ENCODE assay signal across 8 cellular contexts in the genomic region with DNA sequence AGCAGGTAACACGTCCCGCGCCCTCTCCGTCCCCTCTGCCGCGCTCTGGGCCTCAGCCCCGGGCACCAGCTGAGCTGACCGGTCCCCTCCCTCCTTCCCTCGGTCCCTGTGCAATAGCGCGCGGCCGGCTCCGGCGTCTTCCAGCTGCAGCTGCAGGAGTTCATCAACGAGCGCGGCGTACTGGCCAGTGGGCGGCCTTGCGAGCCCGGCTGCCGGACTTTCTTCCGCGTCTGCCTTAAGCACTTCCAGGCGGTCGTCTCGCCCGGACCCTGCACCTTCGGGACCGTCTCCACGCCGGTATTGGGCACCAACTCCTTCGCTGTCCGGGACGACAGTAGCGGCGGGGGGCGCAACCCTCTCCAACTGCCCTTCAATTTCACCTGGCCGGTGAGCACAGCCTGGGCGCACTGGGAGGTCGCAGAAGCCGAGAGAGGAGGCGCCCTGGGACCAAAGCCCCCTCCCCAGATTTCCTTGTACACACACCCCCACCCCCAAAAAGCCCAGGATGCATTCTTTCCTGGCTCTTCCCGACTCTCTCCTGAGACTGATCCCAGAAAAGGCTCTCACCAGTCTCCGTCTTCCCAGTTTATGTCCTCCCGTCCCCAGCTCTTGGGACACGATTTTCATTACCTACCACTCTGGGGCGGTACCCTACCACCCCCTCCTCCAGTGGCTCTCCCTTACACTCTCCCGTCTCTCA. TPM values are rescaled to one million over a fixed set of nuclear protein-coding genes. Genes with fewer than 3 reads are reported as not detected.
DNase-seq lines count a peak whose midpoint lies in the region; ATAC-seq, FAIRE-seq and TF ChIP-seq lines count a peak whose summit lies in the region.

No MANE protein-coding gene starts in this region.

- peak overlapping the region; percentile 83 for H2AFZ ChIP-seq in astrocyte (ENCODE audit: low read depth, low read length)

- no peak overlapping the region for H3K9ac ChIP-seq in astrocyte (ENCODE audit: low read length)
- H3K9ac ChIP-seq in iPS-20b (ENCODE audit: low read depth, low read length), result no peak overlapping the region

- ATAC-seq in stimulated activated effector memory CD8-positive, alpha-beta T cell treated with anti-CD3 and anti-CD28 coated beads, Interleukin-12 subunit alpha, Interleukin-12 subunit beta, amount 100 ng/mL, for 72 hours, result no peak
- ATAC-seq in HG03354 (IDR thresholded peaks at IDR 0.05; ENCODE audit: poor library complexity, severe bottlenecking, unreplicated experiment) (no peak), HG03439 (IDR thresholded peaks at IDR 0.05; ENCODE audit: unreplicated experiment) (no peak)

- peak overlapping the region; percentile 79 for H3K4me3 Mint-ChIP-seq in astrocyte (ENCODE audit: unreplicated experiment)
- peak overlapping the region; percentile 72 for H3K4me3 Mint-ChIP-seq in stimulated activated effector memory CD8-positive, alpha-beta T cell treated with anti-CD3 and anti-CD28 coated beads, Interleukin-12 subunit alpha, Interleukin-12 subunit beta, amount 100 ng/mL, for 72 hours

- peaks cover 5% of the 10 kb centered on the region for H3K36me3 Mint-ChIP-seq in astrocyte (ENCODE audit: low read depth, unreplicated experiment)
- peaks cover 7% of the 10 kb centered on the region for H3K36me3 Mint-ChIP-seq in stimulated activated effector memory CD8-positive, alpha-beta T cell treated with anti-CD3 and anti-CD28 coated beads, Interleukin-12 subunit alpha, Interleukin-12 subunit beta, amount 100 ng/mL, for 72 hours

- H3K9me3 ChIP-seq in astrocyte (ENCODE audit: insufficient read depth, low read depth, low read length), result no peaks in the 10 kb centered on the region
- H3K9me3 ChIP-seq in iPS-20b (ENCODE audit: insufficient read depth, low read depth, low read length), result no peaks in the 10 kb centered on the region; the same call in 1 of the 2 replicates

- H3K4me1 ChIP-seq in astrocyte (ENCODE audit: insufficient read depth, low read length) (peaks cover 18% of the 10 kb centered on the region), iPS-20b (ENCODE audit: insufficient read depth, low read length) (peaks cover 5% of the 10 kb centered on the region; the same call in 1 of the 2 replicates)

- no peak overlapping the region for H3K27ac ChIP-seq in astrocyte (ENCODE audit: low read depth, low read length)
- no peak overlapping the region for H3K27ac ChIP-seq in iPS-20b (ENCODE audit: low read length)

- peaks cover 57% of the 10 kb centered on the region for H3K27me3 ChIP-seq in astrocyte (ENCODE audit: insufficient read depth, low read length)
- H3K27me3 ChIP-seq in iPS-20b (ENCODE audit: insufficient read depth, low read length), result peaks cover 99% of the 10 kb centered on the region

- no peak for TF ChIP-seq CTCF in astrocyte (IDR thresholded peaks at IDR 0.05; ENCODE audit: insufficient read depth, low read depth, low read length)

- no peak for TF ChIP-seq EP300 in Ishikawa (IDR thresholded peaks at IDR 0.05; ENCODE audit: borderline replicate concordance)

- peaks cover 10% of the 10 kb centered on the region for H4K20me1 ChIP-seq in astrocyte (ENCODE audit: insufficient read depth, low read length)

- no peaks in the 10 kb centered on the region for H3K36me3 ChIP-seq in astrocyte (ENCODE audit: insufficient read depth, low read length)
- no peaks in the 10 kb centered on the region for H3K36me3 ChIP-seq in iPS-20b (ENCODE audit: insufficient read depth, low read depth, low read length)

- 0 out of 2 replicates have a peak, but pooled peaks have one; percentile 3 for TF ChIP-seq RAD21 in Ishikawa (IDR thresholded peaks at IDR 0.05; ENCODE audit: low read depth)

- peak overlapping the region; percentile 88 for H3K4me2 ChIP-seq in astrocyte (ENCODE audit: low read length)

- no peaks in the 10 kb centered on the region for H3K79me2 ChIP-seq in astrocyte (ENCODE audit: insufficient read depth, low read length)

- H3K4me1 Mint-ChIP-seq in astrocyte (ENCODE audit: low read depth, unreplicated experiment), result peaks cover 10% of the 10 kb centered on the region
- peaks cover 52% of the 10 kb centered on the region for H3K4me1 Mint-ChIP-seq in stimulated activated effector memory CD8-positive, alpha-beta T cell treated with anti-CD3 and anti-CD28 coated beads, Interleukin-12 subunit alpha, Interleukin-12 subunit beta, amount 100 ng/mL, for 72 hours

- no peak overlapping the region for H3K27ac Mint-ChIP-seq in astrocyte (ENCODE audit: unreplicated experiment)
- no peak overlapping the region for H3K27ac Mint-ChIP-seq in stimulated activated effector memory CD8-positive, alpha-beta T cell treated with anti-CD3 and anti-CD28 coated beads, Interleukin-12 subunit alpha, Interleukin-12 subunit beta, amount 100 ng/mL, for 72 hours

- peaks cover 69% of the 10 kb centered on the region for H3K27me3 Mint-ChIP-seq in astrocyte (ENCODE audit: low read depth, unreplicated experiment)

- peak overlapping the region; percentile 42 for H3K4me3 ChIP-seq in astrocyte (ENCODE audit: insufficient read depth, low read depth, low read length)
- H3K4me3 ChIP-seq in iPS-20b (ENCODE audit: low read length), result peak overlapping the region; percentile 70; the same call in 1 of the 2 replicates

- DNase-seq in CD1c-positive myeloid dendritic cell (ENCODE audit: extremely low spot score), result peak; percentile 57
- peak; percentile 53 for DNase-seq in astrocyte (ENCODE audit: low read depth)
- DNase-seq in stimulated activated effector memory CD8-positive, alpha-beta T cell treated with anti-CD3 and anti-CD28 coated beads, Interleukin-12 subunit alpha, Interleukin-12 subunit beta, amount 100 ng/mL, for 72 hours (ENCODE audit: low spot score in 2 of 2), result peak in 1 of 2 donors; percentile 66
- DNase-seq in NCI-H1694 treated with DMSO at 0.1 percent for 48 hours (lab: John Stamatoyannopoulos, UW), result no peak

- H3K9me3 Mint-ChIP-seq in astrocyte (ENCODE audit: unreplicated experiment), result no peaks in the 10 kb centered on the region
- no peaks in the 10 kb centered on the region for H3K9me3 Mint-ChIP-seq in stimulated activated effector memory CD8-positive, alpha-beta T cell treated with anti-CD3 and anti-CD28 coated beads, Interleukin-12 subunit alpha, Interleukin-12 subunit beta, amount 100 ng/mL, for 72 hours

- no peak for FAIRE-seq in astrocyte (lab: Jason Lieb, UNC)

TF ChIP-seq in Ishikawa, 13 proteins besides CTCF, POLR2A, EP300 and RAD21:
- TF ChIP-seq TAF1 (IDR thresholded peaks at IDR 0.05; ENCODE audit: low read depth), result no peak
- TF ChIP-seq, protein P1, sequence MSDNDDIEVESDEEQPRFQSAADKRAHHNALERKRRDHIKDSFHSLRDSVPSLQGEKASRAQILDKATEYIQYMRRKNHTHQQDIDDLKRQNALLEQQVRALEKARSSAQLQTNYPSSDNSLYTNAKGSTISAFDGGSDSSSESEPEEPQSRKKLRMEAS (IDR thresholded peaks at IDR 0.05), result no peak
- peak; percentile 29; the same call in 1 of the 2 replicates for TF ChIP-seq ZBTB7A (IDR thresholded peaks at IDR 0.05; ENCODE audit: low read depth)
- TF ChIP-seq, protein P2, sequence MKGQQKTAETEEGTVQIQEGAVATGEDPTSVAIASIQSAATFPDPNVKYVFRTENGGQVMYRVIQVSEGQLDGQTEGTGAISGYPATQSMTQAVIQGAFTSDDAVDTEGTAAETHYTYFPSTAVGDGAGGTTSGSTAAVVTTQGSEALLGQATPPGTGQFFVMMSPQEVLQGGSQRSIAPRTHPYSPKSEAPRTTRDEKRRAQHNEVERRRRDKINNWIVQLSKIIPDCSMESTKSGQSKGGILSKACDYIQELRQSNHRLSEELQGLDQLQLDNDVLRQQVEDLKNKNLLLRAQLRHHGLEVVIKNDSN (IDR thresholded peaks at IDR 0.05), result no peak
- 0 out of 2 replicates have a peak, but pooled peaks have one; percentile 4 for TF ChIP-seq TCF12 (IDR thresholded peaks at IDR 0.05; ENCODE audit: low read depth)
TF ChIP-seq in Ishikawa: peak in this region for 2.

RNA-seq across cellular contexts. Expression of a gene that starts 0.7 kb away (rescaled TPM):
- 0.09 and 0.29 TPM in 2 replicates for total RNA-seq in astrocyte

RNA-seq across cellular contexts. Expression of a gene that starts 23.4 kb away (rescaled TPM):
- 55.9 and 70.8 TPM in 2 replicates for total RNA-seq in astrocyte

RNA-seq across cellular contexts. Expression of a gene that starts 35.6 kb away (rescaled TPM):
- total RNA-seq in astrocyte, result 35.8 and 37.6 TPM in 2 replicates

RNA-seq across cellular contexts. Expression of a gene that starts 55.8 kb away (rescaled TPM):
- 0.43 and 0.61 TPM in 2 replicates for total RNA-seq in astrocyte
